ENCODE assay signal across 8 cellular contexts in genomic region chr19:1252818-1253513, GRCh38. TPM values are rescaled to one million over a fixed set of nuclear protein-coding genes. Genes with fewer than 3 reads are reported as not detected.
DNase-seq lines count a peak whose midpoint lies in the region; ATAC-seq and TF ChIP-seq lines count a peak whose summit lies in the region.

No MANE protein-coding gene starts in this region.

- H3K4me3 Mint-ChIP-seq in activated CD4-positive, alpha-beta memory T cell treated with anti-CD3 and anti-CD28 coated beads, Interleukin-2, amount 10 ng/mL, durations not matched to agents 7 days and 5 days = peak overlapping the region; percentile 96
- peak overlapping the region; percentile 91 to 95 for H3K4me3 Mint-ChIP-seq in effector memory CD8-positive, alpha-beta T cell
- peak overlapping the region; percentile 95 to 98 for H3K4me3 Mint-ChIP-seq in stimulated activated naive CD8-positive, alpha-beta T cell treated with anti-CD3 and anti-CD28 coated beads, Interleukin-15, amount 100 ng/mL, for 72 hours

- no peaks in the 10 kb centered on the region for H3K27me3 Mint-ChIP-seq in activated CD4-positive, alpha-beta memory T cell treated with anti-CD3 and anti-CD28 coated beads, Interleukin-2, amount 10 ng/mL, durations not matched to agents 7 days and 5 days
- no peaks in the 10 kb centered on the region for H3K27me3 Mint-ChIP-seq in effector memory CD8-positive, alpha-beta T cell
- H3K27me3 Mint-ChIP-seq in stimulated activated naive CD8-positive, alpha-beta T cell treated with anti-CD3 and anti-CD28 coated beads, Interleukin-15, amount 100 ng/mL, for 72 hours = no peaks in the 10 kb centered on the region

- H3K4me1 Mint-ChIP-seq in activated CD4-positive, alpha-beta memory T cell treated with anti-CD3 and anti-CD28 coated beads, Interleukin-2, amount 10 ng/mL, durations not matched to agents 7 days and 5 days = peaks cover 28% of the 10 kb centered on the region
- H3K4me1 Mint-ChIP-seq in effector memory CD8-positive, alpha-beta T cell (ENCODE audit: low read depth in 2 of 2) = peaks cover 12 to 23% of the 10 kb centered on the region in 2 donors
- H3K4me1 Mint-ChIP-seq in stimulated activated naive CD8-positive, alpha-beta T cell treated with anti-CD3 and anti-CD28 coated beads, Interleukin-15, amount 100 ng/mL, for 72 hours = peaks cover 42% of the 10 kb centered on the region

- DNase-seq in NCI-H2171 treated with DMSO at 0.1 percent for 48 hours (lab: John Stamatoyannopoulos, UW) = peak; percentile 88
- DNase-seq in activated CD4-positive, alpha-beta memory T cell treated with anti-CD3 and anti-CD28 coated beads, Interleukin-2, amount 10 ng/mL, durations not matched to agents 7 days and 5 days = peak; percentile 86
- peak; percentile 75 to 78 (median 78) for DNase-seq in effector memory CD8-positive, alpha-beta T cell
- peak; percentile 90 for DNase-seq in midbrain (lab: John Stamatoyannopoulos, UW)
- peak; percentile 75 to 87 for DNase-seq in stimulated activated naive CD8-positive, alpha-beta T cell treated with anti-CD3 and anti-CD28 coated beads, Interleukin-15, amount 100 ng/mL, for 72 hours
- no peak for DNase-seq in inferior parietal cortex (ENCODE audit: extremely low spot score)
- DNase-seq in retina = no peak

- ATAC-seq in effector memory CD8-positive, alpha-beta T cell (replicated peaks) = peak; percentile 26
- ATAC-seq in stimulated activated naive CD8-positive, alpha-beta T cell treated with anti-CD3 and anti-CD28 coated beads, Interleukin-15, amount 100 ng/mL, for 72 hours = peak; percentile 60

- CTCF ChIA-PET in activated CD4-positive, alpha-beta memory T cell treated with anti-CD3 and anti-CD28 coated beads, Interleukin-2, amount 10 ng/mL, durations not matched to agents 7 days and 5 days (lab: Charles Lee) = interaction anchor here (0.8 to 4.9 kb wide), 4 partner anchors 9 to 16 kb away, joined by 4 to 44 read pairs (median 18); partner anchors contain the start of genes ATP5F1D and CIRBP

- peaks cover 48% of the 10 kb centered on the region for H3K36me3 Mint-ChIP-seq in activated CD4-positive, alpha-beta memory T cell treated with anti-CD3 and anti-CD28 coated beads, Interleukin-2, amount 10 ng/mL, durations not matched to agents 7 days and 5 days (ENCODE audit: low read depth)
- H3K36me3 Mint-ChIP-seq in effector memory CD8-positive, alpha-beta T cell (ENCODE audit: insufficient read depth) = peaks cover 81% of the 10 kb centered on the region

- no peaks in the 10 kb centered on the region for H3K9me3 Mint-ChIP-seq in activated CD4-positive, alpha-beta memory T cell treated with anti-CD3 and anti-CD28 coated beads, Interleukin-2, amount 10 ng/mL, durations not matched to agents 7 days and 5 days
- no peaks in the 10 kb centered on the region for H3K9me3 Mint-ChIP-seq in effector memory CD8-positive, alpha-beta T cell
- no peaks in the 10 kb centered on the region for H3K9me3 Mint-ChIP-seq in stimulated activated naive CD8-positive, alpha-beta T cell treated with anti-CD3 and anti-CD28 coated beads, Interleukin-15, amount 100 ng/mL, for 72 hours

- POLR2A ChIA-PET in activated CD4-positive, alpha-beta memory T cell treated with anti-CD3 and anti-CD28 coated beads, Interleukin-2, amount 10 ng/mL, durations not matched to agents 7 days and 5 days (lab: Charles Lee) = interaction anchor here (0.6 to 3.3 kb wide), 10 partner anchors 9 to 213 kb away, joined by 3 to 162 read pairs (median 5); partner anchors contain the start of genes ABCA7, ARHGAP45, ATP5F1D and CIRBP

- TF ChIP-seq CTCF in GM12872 (IDR thresholded peaks at IDR 0.05; ENCODE audit: insufficient read depth, low read depth, low read length) = 0 out of 3 replicates have a peak, but pooled peaks have one; percentile 17

- peak overlapping the region; percentile 85 for H3K27ac Mint-ChIP-seq in activated CD4-positive, alpha-beta memory T cell treated with anti-CD3 and anti-CD28 coated beads, Interleukin-2, amount 10 ng/mL, durations not matched to agents 7 days and 5 days
- peak overlapping the region; percentile 95 to 97 for H3K27ac Mint-ChIP-seq in effector memory CD8-positive, alpha-beta T cell
- H3K27ac Mint-ChIP-seq in stimulated activated naive CD8-positive, alpha-beta T cell treated with anti-CD3 and anti-CD28 coated beads, Interleukin-15, amount 100 ng/mL, for 72 hours = peak overlapping the region; percentile 90 to 94

RNA-seq across cellular contexts. Expression of gene MIDN, which starts 4.6 kb away (rescaled TPM):
- 10 to 100 TPM; 86.2 to 88.6 TPM for total RNA-seq in activated CD4-positive, alpha-beta memory T cell treated with anti-CD3 and anti-CD28 coated beads, Interleukin-2, amount 10 ng/mL, durations not matched to agents 7 days and 5 days

RNA-seq across cellular contexts. Expression of gene ATP5F1D, which starts 11.4 kb away (rescaled TPM):
- 100 to 1,000 TPM; 171 to 173 TPM for total RNA-seq in activated CD4-positive, alpha-beta memory T cell treated with anti-CD3 and anti-CD28 coated beads, Interleukin-2, amount 10 ng/mL, durations not matched to agents 7 days and 5 days

RNA-seq across cellular contexts. Expression of gene CBARP, which starts 15.2 kb away (rescaled TPM):
- total RNA-seq in activated CD4-positive, alpha-beta memory T cell treated with anti-CD3 and anti-CD28 coated beads, Interleukin-2, amount 10 ng/mL, durations not matched to agents 7 days and 5 days = under 1 TPM; 0.35 to 0.55 TPM

RNA-seq across cellular contexts. Expression of gene CIRBP, which starts 16.2 kb away (rescaled TPM):
- total RNA-seq in activated CD4-positive, alpha-beta memory T cell treated with anti-CD3 and anti-CD28 coated beads, Interleukin-2, amount 10 ng/mL, durations not matched to agents 7 days and 5 days = 100 to 1,000 TPM; 203 to 204 TPM

RNA-seq across cellular contexts. Expression of gene FAM174C, which starts 22.4 kb away (rescaled TPM):
- 10 to 100 TPM; 45.9 to 50.1 TPM for total RNA-seq in activated CD4-positive, alpha-beta memory T cell treated with anti-CD3 and anti-CD28 coated beads, Interleukin-2, amount 10 ng/mL, durations not matched to agents 7 days and 5 days

Comparison
In these comparisons a context has a peak if more than half of its experiments do, and no peak if none do; other contexts are left out.
1. DNase-seq: peak in NCI-H2171 treated with DMSO at 0.1 percent for 48 hours (single experiment), activated CD4-positive, alpha-beta memory T cell treated with anti-CD3 and anti-CD28 coated beads, Interleukin-2, amount 10 ng/mL, durations not matched to agents 7 days and 5 days (single experiment), effector memory CD8-positive, alpha-beta T cell (3 of 3), midbrain (single experiment) and stimulated activated naive CD8-positive, alpha-beta T cell treated with anti-CD3 and anti-CD28 coated beads, Interleukin-15, amount 100 ng/mL, for 72 hours (2 of 2); none in inferior parietal cortex (single experiment) and retina (single experiment).
2. Peak in every context shown above with its lines, with median percentiles within 50 percentile points of each other: H3K27ac Mint-ChIP-seq and H3K4me3 Mint-ChIP-seq.